ENCODE assay signal across 16 cellular contexts in the genomic region with DNA sequence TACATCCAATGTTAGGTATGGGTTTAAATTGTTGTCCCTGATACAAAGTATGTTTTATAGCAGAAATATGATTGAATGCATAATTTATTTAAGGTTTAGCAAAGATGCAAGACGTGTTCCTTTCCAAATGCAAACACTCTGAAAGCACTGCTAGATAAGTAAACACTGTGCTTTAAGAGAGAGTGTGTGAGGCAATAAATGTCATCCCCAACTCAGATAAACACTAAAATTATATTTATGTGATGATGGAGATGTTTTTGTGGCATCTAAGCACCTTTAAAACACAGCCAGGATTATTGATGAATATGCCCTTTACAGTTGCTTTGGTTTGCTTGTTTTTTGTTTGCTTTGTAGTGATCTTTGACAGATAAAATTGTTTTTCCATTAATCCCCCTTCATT.
"Had no signal": no experiment of that assay in that cellular context is flagged by ENCODE, and none has a peak within 500 bp of the region (broad histone marks: within the 10 kb centered on the region; RNA-seq: fewer than 3 reads in every experiment).

No MANE protein-coding gene starts in this region.

- H3K27ac ChIP-seq: esophagus muscularis mucosa, heart right ventricle, sigmoid colon, stomach, thoracic aorta, upper lobe of right lung had no signal

- H3K36me3 ChIP-seq: esophagus muscularis mucosa, heart right ventricle, sigmoid colon, stomach, thoracic aorta, upper lobe of right lung had no signal

- H3K4me1 ChIP-seq: esophagus muscularis mucosa, heart right ventricle, stomach, upper lobe of right lung had no signal

- H3K9me3 ChIP-seq: esophagus muscularis mucosa, heart right ventricle, sigmoid colon, stomach, thoracic aorta, upper lobe of right lung had no signal

- DNase-seq: activated B cell treated with CpG ODN at 0.5 μM for 24 hours; activated CD4-positive, alpha-beta memory T cell treated with anti-CD3 and anti-CD28 coated beads, Interleukin-2, amount 10 ng/mL, durations not matched to agents 7 days and 5 days; activated CD4-positive, alpha-beta T cell treated with anti-CD3 and anti-CD28 coated beads for 4 hours; activated CD8-positive, alpha-beta memory T cell treated with anti-CD3 and anti-CD28 coated beads, Interleukin-2, amount 10 ng/mL, durations not matched to agents 7 days and 5 days; effector CD8-positive, alpha-beta T cell; heart right ventricle; kidney glomerular epithelial cell; occipital lobe; posterior cingulate gyrus; sigmoid colon; stimulated activated CD4-positive, alpha-beta T cell treated with anti-CD3 and anti-CD28 coated beads, Interleukin-4, amount 100 ng/mL, for 24 hours; stomach; upper lobe of right lung had no signal

- ATAC-seq: activated CD8-positive, alpha-beta memory T cell treated with anti-CD3 and anti-CD28 coated beads, Interleukin-2, amount 10 ng/mL, durations not matched to agents 7 days and 5 days; heart right ventricle; stimulated activated effector memory CD8-positive, alpha-beta T cell treated with anti-CD3 and anti-CD28 coated beads, Interleukin-12 subunit alpha, Interleukin-12 subunit beta, amount 100 ng/mL, for 72 hours; upper lobe of right lung had no signal

- H3K4me3 ChIP-seq: esophagus muscularis mucosa, heart right ventricle, sigmoid colon, stomach, thoracic aorta, upper lobe of right lung had no signal
